8 cellular contexts compared by ENCODE assay signal in the genomic region with DNA sequence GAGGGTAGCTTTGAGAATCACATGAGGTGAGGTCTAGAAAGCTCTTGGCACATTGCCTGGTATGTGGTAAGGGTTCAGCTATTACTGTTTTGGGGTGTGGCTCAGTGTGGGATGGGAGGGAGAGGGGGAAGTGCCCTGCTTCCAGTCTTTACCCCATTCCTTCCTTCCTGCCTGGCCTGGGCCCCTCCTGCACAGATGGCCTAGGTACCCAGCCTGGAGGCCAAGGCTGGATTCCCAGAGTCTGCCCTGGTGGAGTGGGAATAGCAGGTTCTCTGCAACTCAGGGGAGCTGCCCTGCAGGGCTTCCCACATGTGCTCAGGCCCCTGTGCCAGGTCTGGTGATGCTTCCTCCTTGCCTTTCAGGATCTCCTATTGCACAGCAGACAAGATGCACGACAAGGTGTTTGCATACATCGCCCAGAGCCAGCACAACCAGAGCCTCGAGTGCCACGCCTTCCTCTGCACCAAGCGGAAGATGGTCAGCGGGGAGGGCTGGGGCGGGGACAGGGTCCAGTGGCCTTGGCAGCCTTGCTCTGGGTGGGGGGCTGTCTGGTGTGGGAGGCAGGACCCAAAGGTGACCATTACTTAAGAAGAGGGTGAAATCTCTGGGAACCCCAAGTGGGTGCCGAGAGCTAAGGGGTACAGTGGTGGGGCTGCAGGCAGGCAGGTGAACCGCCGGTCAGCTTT. TPM values are rescaled to one million over a fixed set of nuclear protein-coding genes. Genes with fewer than 3 reads are reported as not detected.
A peak's percentile ranks its signal among the peaks of the same experiment; 100 is the strongest.
DNase-seq lines count a peak whose midpoint lies in the region; ATAC-seq and TF ChIP-seq lines count a peak whose summit lies in the region.

No MANE protein-coding gene starts in this region.

- H3K4me3 ChIP-seq in Peyer's patch (no peak overlapping the region), dorsolateral prefrontal cortex (no peak overlapping the region)

- TF ChIP-seq CTCF in Peyer's patch (IDR thresholded peaks at IDR 0.05) (no peak), dorsolateral prefrontal cortex (IDR thresholded peaks at IDR 0.05 in 54 of 56, conservative IDR thresholded peaks at IDR 0.05 in 2 of 56; ENCODE audit: low read depth in 1 of 56, partially characterized antibody in 56 of 56) (no peak)

- ATAC-seq in Right ventricle myocardium superior (ENCODE audit: poor library complexity) (peak; percentile 25), Right ventricle myocardium inferior (no peak), HG02798 (IDR thresholded peaks at IDR 0.05; ENCODE audit: poor library complexity, unreplicated experiment) (no peak)
- peak; percentile 36 for ATAC-seq in stimulated activated naive CD8-positive, alpha-beta T cell treated with anti-CD3 and anti-CD28 coated beads, Interleukin-15, Interleukin-2, amounts not matched to agents 100 U/mL and 50 U/mL, for 24 hours

- H3K27ac ChIP-seq in Peyer's patch (peak overlapping the region in 3 of 4 donors; percentile 26 to 51 (median 31)), dorsolateral prefrontal cortex (peak overlapping the region in 51 of 59 donors; percentile 29 to 99 (median 98))

- no peak for DNase-seq in Right ventricle myocardium superior
- DNase-seq in Right ventricle myocardium inferior (ENCODE audit: missing footprints): no peak
- no peak for DNase-seq in Peyer's patch
- DNase-seq in dorsolateral prefrontal cortex: peak in 1 of 10 donors; percentile 75
- no peak for DNase-seq in stimulated activated naive CD8-positive, alpha-beta T cell treated with anti-CD3 and anti-CD28 coated beads, Interleukin-15, Interleukin-2, amounts not matched to agents 100 U/mL and 50 U/mL, for 24 hours
- no peak for DNase-seq in NCI-H1436 (lab: John Stamatoyannopoulos, UW)
- no peak for DNase-seq in NCI-H1092 treated with DMSO at 0.1 percent for 48 hours (lab: John Stamatoyannopoulos, UW)

- H3K9me3 ChIP-seq in Peyer's patch: no peaks in the 10 kb centered on the region

- TF ChIP-seq POLR2A in Peyer's patch (IDR thresholded peaks at IDR 0.05): no peak

- H3K4me1 ChIP-seq in Peyer's patch: peaks cover 10 to 40% (median 15%) of the 10 kb centered on the region in 4 donors

- intact Hi-C loops in Right ventricle myocardium superior (cut with DNase I) (no loop called here), Right ventricle myocardium inferior (cut with DNase I) (no loop called here), dorsolateral prefrontal cortex (cut with DNase I) (loop anchor here in 1 of 2 donors (5.0 kb wide), 1 partner anchor 240 kb away; no protein-coding TSS in a partner anchor)

- H3K36me3 ChIP-seq in Peyer's patch: peaks cover 0 to 14% (median 0%) of the 10 kb centered on the region in 3 donors

- H3K27me3 ChIP-seq in Peyer's patch (no peaks in the 10 kb centered on the region), dorsolateral prefrontal cortex (no peaks in the 10 kb centered on the region)

RNA-seq across cellular contexts. Expression of gene LDLRAP1, which starts 13.5 kb away (rescaled TPM):
- total RNA-seq in Right ventricle myocardium superior (11.8 TPM), Right ventricle myocardium inferior (12.3 TPM), Peyer's patch (10 to 100 TPM; 20.1 to 24.5 (median 22.7) TPM), dorsolateral prefrontal cortex (10 to 100 TPM in 112 of 120 experiments, 1 to 10 TPM in 8; 6.1 to 62.3 (median 19.3) TPM)

RNA-seq across cellular contexts. Expression of gene MAN1C1, which starts 59.7 kb away (rescaled TPM):
- 17.5 TPM for total RNA-seq in Right ventricle myocardium superior
- 19.5 TPM for total RNA-seq in Right ventricle myocardium inferior
- total RNA-seq in Peyer's patch: 10 to 100 TPM in 1 of 4 donors, 1 to 10 TPM in 3; 2.3 to 10.7 (median 6.7) TPM
- total RNA-seq in dorsolateral prefrontal cortex: 10 to 100 TPM; 32.3 to 86.5 (median 58.9) TPM

Comparison
In these comparisons a context has a peak if more than half of its experiments do, and no peak if none do; other contexts are left out.
1. ATAC-seq: peak in Right ventricle myocardium superior (single experiment) and stimulated activated naive CD8-positive, alpha-beta T cell treated with anti-CD3 and anti-CD28 coated beads, Interleukin-15, Interleukin-2, amounts not matched to agents 100 U/mL and 50 U/mL, for 24 hours (single experiment); none in Right ventricle myocardium inferior (single experiment) and HG02798 (single experiment).